ENCODE assay signal across 12 cellular contexts in genomic region chr7:41701068-41701467, GRCh38. TPM values are rescaled to one million over a fixed set of nuclear protein-coding genes. Genes with fewer than 3 reads are reported as not detected.
A peak's percentile ranks its signal among the peaks of the same experiment; 100 is the strongest.
DNase-seq lines count a peak whose midpoint lies in the region; ATAC-seq and TF ChIP-seq lines count a peak whose summit lies in the region.
"Had no signal": no experiment of that assay in that cellular context is flagged by ENCODE, and none has a peak within 500 bp of the region (broad histone marks: within the 10 kb centered on the region; RNA-seq: fewer than 3 reads in every experiment).

No MANE protein-coding gene starts in this region.

- H3K27me3 ChIP-seq in HUES64 (ENCODE audit: insufficient read depth, low read length) (peaks cover 54% of the 10 kb centered on the region), iPS-20b (ENCODE audit: insufficient read depth, low read length) (peaks cover 53% of the 10 kb centered on the region), stomach smooth muscle (ENCODE audit: control insufficient read depth in 1 of 2, insufficient read depth in 2 of 2, low read length in 2 of 2) (no peaks in the 10 kb centered on the region)

- H3K4me3 Mint-ChIP-seq in chondrocyte (ENCODE audit: unreplicated experiment) = peak overlapping the region; percentile 99
- H3K4me3 Mint-ChIP-seq: activated naive CD4-positive, alpha-beta T cell treated with anti-CD3 and anti-CD28 coated beads, Interleukin-2, amount 10 ng/mL, durations not matched to agents 7 days and 5 days had no signal

- H3K9me3 ChIP-seq in HUES64 (ENCODE audit: insufficient read depth, low read depth, low read length) (no peaks in the 10 kb centered on the region), iPS-20b (ENCODE audit: insufficient read depth, low read depth, low read length) (no peaks in the 10 kb centered on the region), stomach smooth muscle (ENCODE audit: control insufficient read depth in 2 of 2, low read length in 2 of 2) (no peaks in the 10 kb centered on the region)

- H3K4me3 ChIP-seq in HUES64 (ENCODE audit: low read length) (peak overlapping the region; percentile 63), iPS-20b (ENCODE audit: low read length) (peak overlapping the region; percentile 76), stomach smooth muscle (ENCODE audit: low read length in 2 of 2) (peak overlapping the region in 1 of 2 donors; percentile 81)

- H3K27me3 Mint-ChIP-seq in chondrocyte (ENCODE audit: low read depth) = no peaks in the 10 kb centered on the region

- H3K9ac ChIP-seq in HUES64 (ENCODE audit: low read depth, low read length) (no peak overlapping the region), iPS-20b (ENCODE audit: low read depth, low read length) (peak overlapping the region; percentile 45), stomach smooth muscle (ENCODE audit: low read length in 2 of 2) (no peak overlapping the region)

- 4% methylated on average over 3 of the region's 4 CpGs for whole genome bisulfite sequencing in HUES64

- H3K4me1 ChIP-seq in HUES64 (ENCODE audit: insufficient read depth, low read length) (peaks cover 49% of the 10 kb centered on the region), iPS-20b (ENCODE audit: insufficient read depth, low read length) (peaks cover 47% of the 10 kb centered on the region), stomach smooth muscle (ENCODE audit: control insufficient read depth, insufficient read depth, low read length) (peaks cover 42% of the 10 kb centered on the region)

- peaks cover 35% of the 10 kb centered on the region for H3K4me1 Mint-ChIP-seq in chondrocyte (ENCODE audit: low read depth)

- no peak for TF ChIP-seq CTCF in chondrocyte (IDR thresholded peaks at IDR 0.05)

- H3K9me3 Mint-ChIP-seq in chondrocyte (ENCODE audit: low read depth) = no peaks in the 10 kb centered on the region
- H3K9me3 Mint-ChIP-seq: activated naive CD4-positive, alpha-beta T cell treated with anti-CD3 and anti-CD28 coated beads, Interleukin-2, amount 10 ng/mL, durations not matched to agents 7 days and 5 days had no signal

- peak overlapping the region; percentile 95 for H3K27ac Mint-ChIP-seq in chondrocyte (ENCODE audit: unreplicated experiment)
- H3K27ac Mint-ChIP-seq: activated naive CD4-positive, alpha-beta T cell treated with anti-CD3 and anti-CD28 coated beads, Interleukin-2, amount 10 ng/mL, durations not matched to agents 7 days and 5 days had no signal

- H3K27ac ChIP-seq in HUES64 (ENCODE audit: low read depth, low read length) = no peak overlapping the region; the same call in 1 of the 2 replicates
- no peak overlapping the region for H3K27ac ChIP-seq in iPS-20b (ENCODE audit: low read length)
- H3K27ac ChIP-seq in stomach smooth muscle (ENCODE audit: low read length) = peak overlapping the region; percentile 11

- H3K36me3 Mint-ChIP-seq in chondrocyte (ENCODE audit: low read depth) = peaks cover 48% of the 10 kb centered on the region
- H3K36me3 Mint-ChIP-seq: activated naive CD4-positive, alpha-beta T cell treated with anti-CD3 and anti-CD28 coated beads, Interleukin-2, amount 10 ng/mL, durations not matched to agents 7 days and 5 days had no signal

- H3K36me3 ChIP-seq in HUES64 (ENCODE audit: insufficient read depth, low read length) (no peaks in the 10 kb centered on the region), iPS-20b (ENCODE audit: insufficient read depth, low read depth, low read length) (no peaks in the 10 kb centered on the region), stomach smooth muscle (ENCODE audit: control insufficient read depth in 2 of 2, insufficient read depth in 2 of 2, low read length in 2 of 2) (no peaks in the 10 kb centered on the region)

- no peak for DNase-seq in chondrocyte (ENCODE audit: low spot score)
- no peak for DNase-seq in Kasumi-1 (lab: John Stamatoyannopoulos, UW)
- no peak for DNase-seq in stimulated activated CD4-positive, alpha-beta T cell treated with anti-CD3 and anti-CD28 coated beads, Interleukin-12 subunit alpha, Interleukin-12 subunit beta, amount 100 ng/mL, for 4 hours
- DNase-seq: activated naive CD4-positive, alpha-beta T cell treated with anti-CD3 and anti-CD28 coated beads, Interleukin-2, amount 10 ng/mL, durations not matched to agents 7 days and 5 days; nucleus accumbens; stimulated activated CD4-positive, alpha-beta T cell treated with anti-CD3 and anti-CD28 coated beads, Interleukin-1b, Interleukin-23, amount 100 ng/mL, for 48 hours; stimulated activated naive CD4-positive, alpha-beta T cell treated with Interleukin-2 at 50 U/mL for 16 hours had no signal

- ATAC-seq in GM21526 (IDR thresholded peaks at IDR 0.05; ENCODE audit: low FRiP score, unreplicated experiment) = no peak
- ATAC-seq in GM18873 (IDR thresholded peaks at IDR 0.05; ENCODE audit: low FRiP score, unreplicated experiment) = no peak

RNA-seq across cellular contexts. Expression of gene INHBA, which starts 1.8 kb away (rescaled TPM):
- polyA plus RNA-seq in HUES64 (2013, experiment 1 of 2) = 0.35 TPM
- 0.38 TPM for polyA plus RNA-seq in HUES64 (2013, experiment 2 of 2)
- 581 to 610 TPM (median 601 TPM) in 3 replicates for total RNA-seq in chondrocyte
